In genomic region chr18:63152096-63152495, GRCh38 we compare ENCODE assay signal across 19 cellular contexts.
DNase-seq lines count a peak whose midpoint lies in the region; ATAC-seq and TF ChIP-seq lines count a peak whose summit lies in the region.
"Had no signal": no experiment of that assay in that cellular context is flagged by ENCODE, and none has a peak within 500 bp of the region (broad histone marks: within the 10 kb centered on the region; RNA-seq: fewer than 3 reads in every experiment).

No MANE protein-coding gene starts in this region.

- H3K27me3 Mint-ChIP-seq in CD4-positive, CD25-positive, alpha-beta regulatory T cell = no peaks in the 10 kb centered on the region
- no peaks in the 10 kb centered on the region for H3K27me3 Mint-ChIP-seq in CD8-positive, alpha-beta T cell (ENCODE audit: low read depth)
- H3K27me3 Mint-ChIP-seq in activated B cell treated with CpG ODN at 0.5 μM for 24 hours (no peaks in the 10 kb centered on the region), mesothelial cell of epicardium (ENCODE audit: low read depth) (peaks cover 25% of the 10 kb centered on the region)

- peaks cover 24% of the 10 kb centered on the region for H3K36me3 ChIP-seq in CD4-positive, CD25-positive, alpha-beta regulatory T cell (ENCODE audit: control insufficient read depth, insufficient read depth, low read length)
- H3K36me3 ChIP-seq in CD8-positive, alpha-beta T cell (ENCODE audit: insufficient read depth, low read length) = peaks cover 4% of the 10 kb centered on the region
- H3K36me3 ChIP-seq: brain microvascular endothelial cell, right lobe of liver, transverse colon had no signal

- peak overlapping the region; percentile 100 for H3K27ac ChIP-seq in CD4-positive, CD25-positive, alpha-beta regulatory T cell (ENCODE audit: insufficient read depth, low read length, poor library complexity, severe bottlenecking)
- H3K27ac ChIP-seq in CD8-positive, alpha-beta T cell (ENCODE audit: low read depth, low read length) = no peak overlapping the region
- H3K27ac ChIP-seq: BLaER1 treated with 17β-estradiol and CSF1 and Interleukin-3, amounts not matched to agents 10 nM and 100 nM; brain microvascular endothelial cell; PC-9; right lobe of liver; transverse colon had no signal

- H3K4me3 Mint-ChIP-seq in CD4-positive, CD25-positive, alpha-beta regulatory T cell = peak overlapping the region; percentile 76 to 93 (median 92)
- peak overlapping the region; percentile 40 for H3K4me3 Mint-ChIP-seq in CD8-positive, alpha-beta T cell
- H3K4me3 Mint-ChIP-seq in activated B cell treated with CpG ODN at 0.5 μM for 24 hours (no peak overlapping the region), mesothelial cell of epicardium (no peak overlapping the region)
- H3K4me3 Mint-ChIP-seq: GM23338 had no signal

- peak overlapping the region; percentile 95 to 97 (median 97) for H3K27ac Mint-ChIP-seq in CD4-positive, CD25-positive, alpha-beta regulatory T cell
- H3K27ac Mint-ChIP-seq in CD8-positive, alpha-beta T cell = peak overlapping the region; percentile 85
- peak overlapping the region; percentile 70 for H3K27ac Mint-ChIP-seq in activated B cell treated with CpG ODN at 0.5 μM for 24 hours
- H3K27ac Mint-ChIP-seq in mesothelial cell of epicardium = no peak overlapping the region
- H3K27ac Mint-ChIP-seq: GM23338 had no signal

- peak in 1 of 3 donors; percentile 87 for DNase-seq in CD4-positive, CD25-positive, alpha-beta regulatory T cell
- DNase-seq in CD8-positive, alpha-beta T cell = peak in 2 of 7 experiments; percentile 43 to 45
- DNase-seq in activated B cell treated with CpG ODN at 0.5 μM for 24 hours = no peak
- peak; percentile 43 for DNase-seq in central memory CD4-positive, alpha-beta T cell
- no peak for DNase-seq in SIG-M5 treated with dmso at 0.1 percent for 504 hours (lab: John Stamatoyannopoulos, UW; ENCODE audit: unreplicated experiment)
- no peak for DNase-seq in mesothelial cell of epicardium (ENCODE audit: low spot score in 2 of 2, unreplicated experiment in 2 of 2)
- DNase-seq: brain microvascular endothelial cell; effector CD4-positive, alpha-beta T cell; midbrain; NCI-H1694; NCI-H524; occipital lobe; right lobe of liver; SK-N-SH; transverse colon had no signal

- peaks cover 24% of the 10 kb centered on the region for H3K36me3 Mint-ChIP-seq in CD4-positive, CD25-positive, alpha-beta regulatory T cell
- H3K36me3 Mint-ChIP-seq in CD8-positive, alpha-beta T cell = peaks cover 26% of the 10 kb centered on the region
- peaks cover 64% of the 10 kb centered on the region for H3K36me3 Mint-ChIP-seq in activated B cell treated with CpG ODN at 0.5 μM for 24 hours (ENCODE audit: low read depth)
- no peaks in the 10 kb centered on the region for H3K36me3 Mint-ChIP-seq in mesothelial cell of epicardium

- intact Hi-C loops in CD8-positive, alpha-beta T cell (cut with DNase I, micrococcal nuclease) = loop anchor here in 1 of 2 experiments (2.0 kb wide), 1 partner anchor 171 kb away; no protein-coding TSS in a partner anchor
- intact Hi-C loops in activated B cell treated with CpG ODN at 0.5 μM for 24 hours (cut with micrococcal nuclease) = no loop called here

- CTCF ChIA-PET in CD8-positive, alpha-beta T cell (lab: Charles Lee) = interaction anchor here (1.2 to 9.0 kb wide), 6 partner anchors 12 to 171 kb away, joined by 3 to 88 read pairs (median 32); partner anchors contain the start of gene BCL2
- CTCF ChIA-PET in activated B cell treated with CpG ODN at 0.5 μM for 24 hours (lab: Charles Lee) = interaction anchor here (1.4 to 6.7 kb wide), 6 partner anchors 8 to 166 kb away, joined by 4 to 48 read pairs (median 16); partner anchors contain the start of gene BCL2

- H3K4me1 ChIP-seq in CD4-positive, CD25-positive, alpha-beta regulatory T cell (ENCODE audit: control insufficient read depth, insufficient read depth, low read length, poor library complexity, severe bottlenecking) = peaks cover 70% of the 10 kb centered on the region
- peaks cover 62% of the 10 kb centered on the region for H3K4me1 ChIP-seq in CD8-positive, alpha-beta T cell (ENCODE audit: insufficient read depth, low read length)

- H3K4me1 Mint-ChIP-seq in CD4-positive, CD25-positive, alpha-beta regulatory T cell = peaks cover 36 to 89% (median 65%) of the 10 kb centered on the region in 4 donors
- H3K4me1 Mint-ChIP-seq in CD8-positive, alpha-beta T cell (ENCODE audit: low read depth) = peaks cover 75% of the 10 kb centered on the region
- H3K4me1 Mint-ChIP-seq in activated B cell treated with CpG ODN at 0.5 μM for 24 hours = peaks cover 91% of the 10 kb centered on the region
- H3K4me1 Mint-ChIP-seq in mesothelial cell of epicardium = peaks cover 28% of the 10 kb centered on the region

- no peaks in the 10 kb centered on the region for H3K27me3 ChIP-seq in CD4-positive, CD25-positive, alpha-beta regulatory T cell (ENCODE audit: control insufficient read depth, insufficient read depth, low read length)
- H3K27me3 ChIP-seq in CD8-positive, alpha-beta T cell (ENCODE audit: insufficient read depth, low read length) = no peaks in the 10 kb centered on the region
- H3K27me3 ChIP-seq: BLaER1 treated with 17β-estradiol and CSF1 and Interleukin-3, amounts not matched to agents 10 nM and 100 nM; brain microvascular endothelial cell; right lobe of liver; transverse colon had no signal

- POLR2A ChIA-PET in CD8-positive, alpha-beta T cell (lab: Charles Lee) = interaction anchor here (1.2 to 2.2 kb wide), 2 partner anchors 13 to 166 kb away, joined by 5 to 8 read pairs; no protein-coding TSS in a partner anchor
- POLR2A ChIA-PET in activated B cell treated with CpG ODN at 0.5 μM for 24 hours (lab: Charles Lee) = interaction anchor here (0.6 to 11.7 kb wide), 4 partner anchors 9 to 168 kb away, joined by 4 to 180 read pairs (median 104); partner anchors contain the start of gene BCL2

- H3K9me3 Mint-ChIP-seq in CD4-positive, CD25-positive, alpha-beta regulatory T cell = no peaks in the 10 kb centered on the region
- no peaks in the 10 kb centered on the region for H3K9me3 Mint-ChIP-seq in CD8-positive, alpha-beta T cell
- H3K9me3 Mint-ChIP-seq in activated B cell treated with CpG ODN at 0.5 μM for 24 hours (no peaks in the 10 kb centered on the region), mesothelial cell of epicardium (no peaks in the 10 kb centered on the region)
- H3K9me3 Mint-ChIP-seq: GM23338 had no signal

- H3K4me3 ChIP-seq in CD4-positive, CD25-positive, alpha-beta regulatory T cell (ENCODE audit: low read depth, low read length) = peak overlapping the region; percentile 86
- no peak overlapping the region for H3K4me3 ChIP-seq in CD8-positive, alpha-beta T cell (ENCODE audit: low read depth, low read length)
- H3K4me3 ChIP-seq: BLaER1 treated with 17β-estradiol and CSF1 and Interleukin-3, amounts not matched to agents 10 nM and 100 nM; GM23338; PC-9; right lobe of liver; transverse colon had no signal

- no peaks in the 10 kb centered on the region for H3K9me3 ChIP-seq in CD4-positive, CD25-positive, alpha-beta regulatory T cell (ENCODE audit: control insufficient read depth in 2 of 2, low read length in 2 of 2)
- H3K9me3 ChIP-seq in CD8-positive, alpha-beta T cell (ENCODE audit: low read length) = no peaks in the 10 kb centered on the region
- H3K9me3 ChIP-seq: right lobe of liver, SK-N-SH, transverse colon had no signal

- TF ChIP-seq CTCF in CD8-positive, alpha-beta T cell (IDR thresholded peaks at IDR 0.05) = no peak
- TF ChIP-seq CTCF in activated B cell treated with CpG ODN at 0.5 μM for 24 hours (IDR thresholded peaks at IDR 0.05) (no peak), mesothelial cell of epicardium (IDR thresholded peaks at IDR 0.05; ENCODE audit: unreplicated experiment) (no peak)

- ATAC-seq in CD4-positive, CD25-positive, alpha-beta regulatory T cell (ENCODE audit: low read depth in 2 of 2) = peak; percentile 27 to 36
- no peak for ATAC-seq in CD8-positive, alpha-beta T cell
- ATAC-seq in activated B cell treated with CpG ODN at 0.5 μM for 24 hours (ENCODE audit: low read depth) (no peak), GM21515 (IDR thresholded peaks at IDR 0.05; ENCODE audit: unreplicated experiment) (no peak)
- ATAC-seq: GM23338 had no signal

Comparison
In these comparisons a context has a peak if more than half of its experiments do, and no peak if none do; other contexts are left out.
1. ATAC-seq: peak in CD4-positive, CD25-positive, alpha-beta regulatory T cell (2 of 2); none in CD8-positive, alpha-beta T cell (single experiment), activated B cell treated with CpG ODN at 0.5 μM for 24 hours (single experiment) and GM21515 (single experiment).
2. H3K4me3 Mint-ChIP-seq: peak in CD4-positive, CD25-positive, alpha-beta regulatory T cell (4 of 4) and CD8-positive, alpha-beta T cell (single experiment); none in activated B cell treated with CpG ODN at 0.5 μM for 24 hours (single experiment) and mesothelial cell of epicardium (single experiment).